In the genomic region with DNA sequence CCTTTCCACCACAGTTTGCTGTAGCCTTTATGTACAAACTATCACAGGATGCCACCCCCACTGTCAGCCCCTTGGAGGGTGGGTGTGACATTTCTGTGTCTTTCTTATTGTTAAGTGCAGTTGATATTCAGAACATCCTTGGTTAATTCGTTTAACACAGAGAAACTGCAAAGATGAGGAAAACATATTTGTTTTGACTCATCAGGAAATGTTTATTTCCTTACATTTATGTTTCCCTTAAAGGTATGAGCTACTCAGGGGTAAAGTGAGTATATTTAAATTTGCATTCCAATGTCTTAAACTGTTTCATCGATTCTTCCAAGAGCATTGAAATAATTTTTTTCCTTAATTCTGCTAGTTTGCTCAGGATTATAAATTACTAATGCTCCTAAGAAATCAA, we compare ENCODE assay signal across 3 cellular contexts.
TF ChIP-seq lines count a peak whose summit lies in the region.

No MANE protein-coding gene starts in this region.

TF ChIP-seq in A549, 52 proteins besides CTCF, POLR2A, EP300 and RAD21:
- TF ChIP-seq FOSL2 (IDR thresholded peaks at IDR 0.05) (no peak), FOSL2 (CRISPR knock-in tag; IDR thresholded peaks at IDR 0.05) (0 out of 2 replicates have a peak, but pooled peaks have one; percentile 12), ZSCAN20 (CRISPR knock-in tag; IDR thresholded peaks at IDR 0.05) (no peak)

TF ChIP-seq in IMR-90, 13 proteins besides CTCF, POLR2A, EP300 and RAD21:
- TF ChIP-seq MAFK (IDR thresholded peaks at IDR 0.05; ENCODE audit: low read depth, low read length) (no peak), CHD1 (IDR thresholded peaks at IDR 0.05; ENCODE audit: low read depth, low read length) (no peak), MAZ (IDR thresholded peaks at IDR 0.05; ENCODE audit: borderline replicate concordance, low read depth, low read length) (no peak), MXI1 (IDR thresholded peaks at IDR 0.05; ENCODE audit: borderline replicate concordance, low read depth, low read length) (no peak), CEBPB (IDR thresholded peaks at IDR 0.05; ENCODE audit: low read depth, low read length) (no peak), SMC3 (IDR thresholded peaks at IDR 0.05; ENCODE audit: low read depth, low read length) (no peak), FOS (IDR thresholded peaks at IDR 0.05; ENCODE audit: low read depth, low read length) (no peak)
- TF ChIP-seq, protein P1, sequence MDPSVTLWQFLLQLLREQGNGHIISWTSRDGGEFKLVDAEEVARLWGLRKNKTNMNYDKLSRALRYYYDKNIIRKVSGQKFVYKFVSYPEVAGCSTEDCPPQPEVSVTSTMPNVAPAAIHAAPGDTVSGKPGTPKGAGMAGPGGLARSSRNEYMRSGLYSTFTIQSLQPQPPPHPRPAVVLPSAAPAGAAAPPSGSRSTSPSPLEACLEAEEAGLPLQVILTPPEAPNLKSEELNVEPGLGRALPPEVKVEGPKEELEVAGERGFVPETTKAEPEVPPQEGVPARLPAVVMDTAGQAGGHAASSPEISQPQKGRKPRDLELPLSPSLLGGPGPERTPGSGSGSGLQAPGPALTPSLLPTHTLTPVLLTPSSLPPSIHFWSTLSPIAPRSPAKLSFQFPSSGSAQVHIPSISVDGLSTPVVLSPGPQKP (IDR thresholded peaks at IDR 0.05; ENCODE audit: borderline replicate concordance, low read depth, low read length): no peak
TF ChIP-seq in IMR-90: peak in this region for 0.

TF ChIP-seq in endothelial cell of umbilical vein, 7 proteins besides CTCF, POLR2A, EP300 and RAD21:
- TF ChIP-seq JUN (IDR thresholded peaks at IDR 0.05; ENCODE audit: borderline replicate concordance, insufficient read depth, insufficient read length, low read depth): no peak
- TF ChIP-seq, protein P2, sequence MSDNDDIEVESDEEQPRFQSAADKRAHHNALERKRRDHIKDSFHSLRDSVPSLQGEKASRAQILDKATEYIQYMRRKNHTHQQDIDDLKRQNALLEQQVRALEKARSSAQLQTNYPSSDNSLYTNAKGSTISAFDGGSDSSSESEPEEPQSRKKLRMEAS (IDR thresholded peaks at IDR 0.05; ENCODE audit: insufficient read depth, insufficient read length): no peak
- TF ChIP-seq FOS (IDR thresholded peaks at IDR 0.05; ENCODE audit: borderline replicate concordance, insufficient read depth, low read length): peak; percentile 50
